22 cellular contexts compared by ENCODE assay signal in the genomic region with DNA sequence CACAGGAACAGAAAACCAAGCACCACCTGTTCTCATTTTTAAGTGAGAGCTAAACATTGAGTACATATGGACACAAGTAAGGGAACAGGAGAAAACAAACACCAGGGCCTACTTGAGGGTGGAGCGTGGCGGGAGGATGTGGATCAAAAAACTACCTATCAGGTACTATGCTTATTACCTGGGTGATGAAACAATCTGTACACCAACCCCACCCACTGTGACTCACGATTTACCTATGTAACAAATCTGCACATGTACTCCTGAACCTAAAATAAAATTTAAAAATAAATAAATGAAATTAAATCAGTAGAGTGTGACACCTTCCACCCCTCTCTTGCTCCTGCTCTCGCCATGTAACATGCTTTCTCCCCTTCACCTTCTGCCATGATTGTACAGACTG.
"Had no signal": no experiment of that assay in that cellular context is flagged by ENCODE, and none has a peak within 500 bp of the region (broad histone marks: within the 10 kb centered on the region; RNA-seq: fewer than 3 reads in every experiment).

No MANE protein-coding gene starts in this region.

- DNase-seq: effector CD4-positive, alpha-beta T cell; glutamatergic neuron; islet precursor cell; left ventricle myocardium inferior; lower lobe of right lung; mesenchymal stem cell; midbrain; psoas muscle; retina; right lobe of liver; stimulated activated CD4-positive, alpha-beta T cell treated with anti-CD3 and anti-CD28 coated beads, Interleukin-4, amount 100 ng/mL, for 1 hour; stimulated activated CD8-positive, alpha-beta memory T cell treated with anti-CD3 and anti-CD28 coated beads, Interleukin-4, amount 100 ng/mL, for 48 hours; stimulated activated naive CD8-positive, alpha-beta T cell treated with anti-CD3 and anti-CD28 coated beads, Interleukin-15, Interleukin-2, amounts not matched to agents 100 U/mL and 50 U/mL, for 24 hours; tibial artery; upper lobe of left lung had no signal

- H3K27me3 ChIP-seq: esophagus muscularis mucosa, gastroesophageal sphincter, right lobe of liver, tibial artery, upper lobe of left lung, vagina had no signal

- H3K4me3 ChIP-seq: coronary artery, esophagus muscularis mucosa, gastroesophageal sphincter, left ventricle myocardium inferior, lower lobe of right lung, psoas muscle, right lobe of liver, tibial artery, upper lobe of left lung, vagina had no signal

- H3K9me3 ChIP-seq: esophagus muscularis mucosa, gastroesophageal sphincter, lower lobe of right lung, psoas muscle, right lobe of liver, upper lobe of left lung, vagina had no signal

- H3K4me1 ChIP-seq: esophagus muscularis mucosa, gastroesophageal sphincter, left ventricle myocardium inferior, lower lobe of right lung, parathyroid adenoma, psoas muscle, right lobe of liver, tibial artery, upper lobe of left lung, vagina had no signal

- H3K36me3 ChIP-seq: esophagus muscularis mucosa, gastroesophageal sphincter, left ventricle myocardium inferior, lower lobe of right lung, right lobe of liver, tibial artery, upper lobe of left lung, vagina had no signal

- H3K9ac ChIP-seq: parathyroid adenoma had no signal

- ATAC-seq: gastroesophageal sphincter; lower lobe of right lung; natural killer cell treated with Interleukin-12 subunit alpha and Interleukin-12 subunit beta and Interleukin-15 and Interleukin-18, amount 100 ng/mL, for 72 hours; psoas muscle; right lobe of liver; stimulated activated effector memory CD8-positive, alpha-beta T cell treated with anti-CD3 and anti-CD28 coated beads, Interleukin-12 subunit alpha, Interleukin-12 subunit beta, amount 100 ng/mL, for 72 hours; stimulated activated naive CD8-positive, alpha-beta T cell treated with anti-CD3 and anti-CD28 coated beads, Interleukin-15, Interleukin-2, amounts not matched to agents 100 U/mL and 50 U/mL, for 24 hours had no signal

- H3K79me2 ChIP-seq: parathyroid adenoma had no signal

- H3K27ac ChIP-seq: coronary artery, esophagus muscularis mucosa, gastroesophageal sphincter, left ventricle myocardium inferior, lower lobe of right lung, parathyroid adenoma, psoas muscle, right lobe of liver, tibial artery, upper lobe of left lung, vagina had no signal

- H2AFZ ChIP-seq: parathyroid adenoma had no signal
